In the genomic region with DNA sequence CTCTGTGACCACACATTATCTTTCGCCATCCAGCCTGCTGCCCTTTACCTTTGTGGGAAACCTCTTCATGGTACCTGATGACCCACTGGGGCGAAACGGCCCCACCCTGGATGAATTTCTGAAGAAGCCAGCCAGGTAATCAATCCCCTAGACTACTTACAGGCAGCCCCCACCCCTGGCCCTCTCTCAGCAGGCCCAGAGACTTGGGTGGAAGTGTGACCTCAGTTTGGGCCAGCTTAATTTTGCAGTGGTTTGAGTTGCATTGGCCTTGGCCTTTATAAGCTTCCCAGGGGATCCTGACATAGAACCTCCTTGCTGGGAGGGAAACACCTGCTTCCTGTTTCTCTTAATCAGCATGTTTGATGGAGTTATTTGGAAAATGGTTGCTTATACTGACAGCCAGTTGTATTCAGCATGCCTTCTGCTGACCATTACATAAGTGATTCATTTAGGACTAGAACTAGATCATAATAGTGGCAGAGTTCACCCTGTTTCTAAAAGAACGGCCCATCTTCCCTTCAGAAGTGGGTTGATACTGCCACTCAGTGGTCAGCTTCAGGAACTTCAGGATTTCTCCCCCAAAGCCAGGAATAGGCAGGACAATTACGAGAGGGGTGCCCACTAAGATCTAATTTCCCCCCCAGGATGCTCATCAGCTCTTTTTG, we compare ENCODE assay signal across 8 cellular contexts. TPM values are rescaled to one million over a fixed set of nuclear protein-coding genes. Genes with fewer than 3 reads are reported as not detected.
DNase-seq lines count a peak whose midpoint lies in the region; FAIRE-seq and TF ChIP-seq lines count a peak whose summit lies in the region.

No MANE protein-coding gene starts in this region.

- H3K36me3 ChIP-seq in Peyer's patch (peaks cover 0 to 88% (median 0%) of the 10 kb centered on the region in 3 donors), brain microvascular endothelial cell (replicated peaks) (peaks cover 70% of the 10 kb centered on the region), small intestine (ENCODE audit: control insufficient read depth in 2 of 2, insufficient read depth in 2 of 2, low read length in 2 of 2) (peaks cover 0 to 32% of the 10 kb centered on the region in 2 donors)

- no peak for TF ChIP-seq POLR2A in Peyer's patch (IDR thresholded peaks at IDR 0.05)

- 51 to 55% (median 53%) methylated on average over 5 of the region's 5 CpGs for WGBS in small intestine, 3 donors

- DNase-seq in AG04450 (ENCODE audit: low read depth, low spot score): peak; percentile 49
- DNase-seq in GM10266 (ENCODE audit: extremely low spot score): peak; percentile 69
- peak; percentile 72 for DNase-seq in KG1 (lab: John Stamatoyannopoulos, UW)
- DNase-seq in Peyer's patch: no peak
- DNase-seq in brain microvascular endothelial cell: peak; percentile 43
- DNase-seq in iPS-NIHi7 (ENCODE audit: extremely low spot score): peak; percentile 69
- DNase-seq in small intestine: peak; percentile 72
- DNase-seq in islet precursor cell: no peak

- in situ Hi-C loops in brain microvascular endothelial cell (cut with HindIII; ENCODE audit: low pct_ligation_motif_present, low sequenced_read_pairs): loop anchor here (10.0 kb wide), 1 partner anchor 102 kb away; the partner anchor contains the start of genes ADCY4 and RIPK3

- H3K4me1 ChIP-seq in Peyer's patch (peaks cover 2 to 48% (median 9%) of the 10 kb centered on the region in 4 donors), small intestine (ENCODE audit: control insufficient read depth in 2 of 2, insufficient read depth in 1 of 2, low read depth in 1 of 2, low read length in 1 of 2) (peaks cover 2 to 3% of the 10 kb centered on the region in 2 donors)

- H3K27me3 ChIP-seq in AG04450 (ENCODE audit: control insufficient read depth, insufficient read depth, low read length) (no peaks in the 10 kb centered on the region), Peyer's patch (no peaks in the 10 kb centered on the region), brain microvascular endothelial cell (replicated peaks) (no peaks in the 10 kb centered on the region), small intestine (ENCODE audit: control insufficient read depth in 2 of 2, insufficient read depth in 2 of 2, low read length in 2 of 2) (no peaks in the 10 kb centered on the region)

- CTCF ChIA-PET in AG04450 (lab: Charles Lee): interaction anchor here (0.5 to 13.3 kb wide), 27 partner anchors 11 to 1554 kb away, joined by 3 to 712 read pairs (median 4); partner anchors contain the start of genes ADCY4, CIDEB, LTB4R2 and RABGGTA

- POLR2A ChIA-PET in AG04450 (lab: Yijun Ruan, JAX): interaction anchor here (1.2 to 2.2 kb wide), 3 partner anchors 38 to 104 kb away, joined by 4 to 13 read pairs (median 8); partner anchors contain the start of gene NYNRIN

- TF ChIP-seq CTCF in AG04450 (IDR thresholded peaks at IDR 0.05; ENCODE audit: low read depth, low read length): peak; percentile 83
- TF ChIP-seq CTCF in GM10266 (IDR thresholded peaks at IDR 0.05; ENCODE audit: control insufficient read depth, insufficient read depth, low read depth, missing control alignments): peak; percentile 68
- TF ChIP-seq CTCF in Peyer's patch (IDR thresholded peaks at IDR 0.05): peak; percentile 56 to 90 (median 82)
- TF ChIP-seq CTCF in brain microvascular endothelial cell (IDR thresholded peaks at IDR 0.05; ENCODE audit: low read depth, low read length, missing control alignments): peak; percentile 81

- no peak overlapping the region for H3K4me3 ChIP-seq in AG04450 (ENCODE audit: low read depth, low read length)
- no peak overlapping the region for H3K4me3 ChIP-seq in Peyer's patch
- H3K4me3 ChIP-seq in brain microvascular endothelial cell (ENCODE audit: low read depth, low read length): no peak overlapping the region
- no peak overlapping the region for H3K4me3 ChIP-seq in small intestine (ENCODE audit: low read depth in 1 of 2, low read length in 2 of 2)

- H3K27ac ChIP-seq in AG04450 (ENCODE audit: low read depth, low read length) (peak overlapping the region; percentile 21), Peyer's patch (peak overlapping the region in 3 of 4 donors; percentile 33 to 67 (median 46)), brain microvascular endothelial cell (no peak overlapping the region), small intestine (ENCODE audit: low read depth in 1 of 2, low read length in 1 of 2) (peak overlapping the region in 1 of 2 donors; percentile 19)

- H3K9me3 ChIP-seq in AG04450 (ENCODE audit: control insufficient read depth, insufficient read depth, low read length) (no peaks in the 10 kb centered on the region; the same call in 1 of the 2 replicates), Peyer's patch (no peaks in the 10 kb centered on the region), small intestine (ENCODE audit: control insufficient read depth, low read depth) (no peaks in the 10 kb centered on the region)

- no peak for FAIRE-seq in small intestine (lab: Jason Lieb, UNC)

RNA-seq across cellular contexts. Expression of gene SDR39U1, which starts 6.1 kb away (rescaled TPM):
- polyA plus RNA-seq in AG04450 (2011; rRNA removed) (22.9 and 24.9 TPM in 2 replicates), small intestine (10 to 100 TPM; 49.7 to 52.6 (median 50.7) TPM)
- 9.9 and 11.1 TPM in 2 replicates for polyA minus RNA-seq in AG04450 (2011; rRNA and poly(A)+ RNA removed)
- total RNA-seq in Peyer's patch: 10 to 100 TPM; 25.7 to 98.2 (median 48.9) TPM

RNA-seq across cellular contexts. Expression of gene KHNYN, which starts 6.7 kb away (rescaled TPM):
- 16.8 and 17.6 TPM in 2 replicates for polyA plus RNA-seq in AG04450 (2011; rRNA removed)
- 21.6 and 25.7 TPM in 2 replicates for polyA minus RNA-seq in AG04450 (2011; rRNA and poly(A)+ RNA removed)
- 100 to 1,000 TPM in 2 of 4 donors, 10 to 100 TPM in 2; 80.9 to 129 (median 113) TPM for total RNA-seq in Peyer's patch
- 10 to 100 TPM; 21.3 to 41.9 (median 30.9) TPM for polyA plus RNA-seq in small intestine

RNA-seq across cellular contexts. Expression of gene CBLN3, which starts 7.0 kb away (rescaled TPM):
- polyA plus RNA-seq in AG04450 (2011; rRNA removed) (1.8 and 2.3 TPM in 2 replicates), small intestine (1 to 10 TPM in 1 of 3 donors, under 1 TPM in 1, not detected in 1; 0.27 to 1.9 TPM)
- polyA minus RNA-seq in AG04450 (2011; rRNA and poly(A)+ RNA removed): 1.1 and 1.7 TPM in 2 replicates
- total RNA-seq in Peyer's patch: 1 to 10 TPM in 1 of 4 donors, under 1 TPM in 1, not detected in 2; 0.94 to 4.3 TPM

RNA-seq across cellular contexts. Expression of gene NYNRIN, which starts 37.7 kb away (rescaled TPM):
- polyA plus RNA-seq in AG04450 (2011; rRNA removed): 10.4 and 10.5 TPM in 2 replicates
- 18.3 and 20.1 TPM in 2 replicates for polyA minus RNA-seq in AG04450 (2011; rRNA and poly(A)+ RNA removed)
- total RNA-seq in Peyer's patch: 10 to 100 TPM in 2 of 4 donors, 1 to 10 TPM in 2; 3.2 to 15.5 (median 10.3) TPM
- polyA plus RNA-seq in small intestine: 1 to 10 TPM in 1 of 3 donors, under 1 TPM in 2; 0.22 to 7.2 (median 0.54) TPM

Comparison
In these comparisons a context has a peak if more than half of its experiments do, and no peak if none do; other contexts are left out.
1. DNase-seq: peak in AG04450 (single experiment), GM10266 (single experiment), KG1 (single experiment), brain microvascular endothelial cell (single experiment), iPS-NIHi7 (single experiment) and small intestine (single experiment); none in Peyer's patch (0 of 3) and islet precursor cell (single experiment).
2. Peak in every context shown above with its lines, with median percentiles within 50 percentile points of each other: CTCF ChIP-seq.